Comparison of ENCODE assay signal across 2 cellular contexts in the genomic region with DNA sequence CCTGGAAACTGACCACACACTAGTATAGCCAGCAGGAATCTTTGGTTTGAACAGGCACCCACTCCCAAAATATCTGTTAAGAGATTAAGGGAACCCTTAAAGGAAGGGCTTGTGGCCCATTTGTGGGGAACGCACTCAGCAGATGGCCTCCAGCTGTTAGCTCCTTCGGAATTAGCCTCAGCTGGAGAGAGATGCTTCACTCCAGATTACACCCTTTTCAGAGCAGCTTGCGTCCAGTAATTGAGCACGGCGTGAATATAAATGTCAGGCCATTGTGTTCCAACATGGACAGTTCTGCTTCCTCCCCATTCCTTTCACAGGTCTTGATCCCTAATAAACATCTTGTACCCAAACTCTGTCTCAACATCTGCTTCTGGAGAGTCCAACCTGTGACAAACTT.
TF ChIP-seq lines count a peak whose summit lies in the region.

No MANE protein-coding gene starts in this region.

TF ChIP-seq in GM23338, 12 proteins besides CTCF, POLR2A, EP300 and RAD21 (continued from another document and continues in another):
- TF ChIP-seq, protein P1, sequence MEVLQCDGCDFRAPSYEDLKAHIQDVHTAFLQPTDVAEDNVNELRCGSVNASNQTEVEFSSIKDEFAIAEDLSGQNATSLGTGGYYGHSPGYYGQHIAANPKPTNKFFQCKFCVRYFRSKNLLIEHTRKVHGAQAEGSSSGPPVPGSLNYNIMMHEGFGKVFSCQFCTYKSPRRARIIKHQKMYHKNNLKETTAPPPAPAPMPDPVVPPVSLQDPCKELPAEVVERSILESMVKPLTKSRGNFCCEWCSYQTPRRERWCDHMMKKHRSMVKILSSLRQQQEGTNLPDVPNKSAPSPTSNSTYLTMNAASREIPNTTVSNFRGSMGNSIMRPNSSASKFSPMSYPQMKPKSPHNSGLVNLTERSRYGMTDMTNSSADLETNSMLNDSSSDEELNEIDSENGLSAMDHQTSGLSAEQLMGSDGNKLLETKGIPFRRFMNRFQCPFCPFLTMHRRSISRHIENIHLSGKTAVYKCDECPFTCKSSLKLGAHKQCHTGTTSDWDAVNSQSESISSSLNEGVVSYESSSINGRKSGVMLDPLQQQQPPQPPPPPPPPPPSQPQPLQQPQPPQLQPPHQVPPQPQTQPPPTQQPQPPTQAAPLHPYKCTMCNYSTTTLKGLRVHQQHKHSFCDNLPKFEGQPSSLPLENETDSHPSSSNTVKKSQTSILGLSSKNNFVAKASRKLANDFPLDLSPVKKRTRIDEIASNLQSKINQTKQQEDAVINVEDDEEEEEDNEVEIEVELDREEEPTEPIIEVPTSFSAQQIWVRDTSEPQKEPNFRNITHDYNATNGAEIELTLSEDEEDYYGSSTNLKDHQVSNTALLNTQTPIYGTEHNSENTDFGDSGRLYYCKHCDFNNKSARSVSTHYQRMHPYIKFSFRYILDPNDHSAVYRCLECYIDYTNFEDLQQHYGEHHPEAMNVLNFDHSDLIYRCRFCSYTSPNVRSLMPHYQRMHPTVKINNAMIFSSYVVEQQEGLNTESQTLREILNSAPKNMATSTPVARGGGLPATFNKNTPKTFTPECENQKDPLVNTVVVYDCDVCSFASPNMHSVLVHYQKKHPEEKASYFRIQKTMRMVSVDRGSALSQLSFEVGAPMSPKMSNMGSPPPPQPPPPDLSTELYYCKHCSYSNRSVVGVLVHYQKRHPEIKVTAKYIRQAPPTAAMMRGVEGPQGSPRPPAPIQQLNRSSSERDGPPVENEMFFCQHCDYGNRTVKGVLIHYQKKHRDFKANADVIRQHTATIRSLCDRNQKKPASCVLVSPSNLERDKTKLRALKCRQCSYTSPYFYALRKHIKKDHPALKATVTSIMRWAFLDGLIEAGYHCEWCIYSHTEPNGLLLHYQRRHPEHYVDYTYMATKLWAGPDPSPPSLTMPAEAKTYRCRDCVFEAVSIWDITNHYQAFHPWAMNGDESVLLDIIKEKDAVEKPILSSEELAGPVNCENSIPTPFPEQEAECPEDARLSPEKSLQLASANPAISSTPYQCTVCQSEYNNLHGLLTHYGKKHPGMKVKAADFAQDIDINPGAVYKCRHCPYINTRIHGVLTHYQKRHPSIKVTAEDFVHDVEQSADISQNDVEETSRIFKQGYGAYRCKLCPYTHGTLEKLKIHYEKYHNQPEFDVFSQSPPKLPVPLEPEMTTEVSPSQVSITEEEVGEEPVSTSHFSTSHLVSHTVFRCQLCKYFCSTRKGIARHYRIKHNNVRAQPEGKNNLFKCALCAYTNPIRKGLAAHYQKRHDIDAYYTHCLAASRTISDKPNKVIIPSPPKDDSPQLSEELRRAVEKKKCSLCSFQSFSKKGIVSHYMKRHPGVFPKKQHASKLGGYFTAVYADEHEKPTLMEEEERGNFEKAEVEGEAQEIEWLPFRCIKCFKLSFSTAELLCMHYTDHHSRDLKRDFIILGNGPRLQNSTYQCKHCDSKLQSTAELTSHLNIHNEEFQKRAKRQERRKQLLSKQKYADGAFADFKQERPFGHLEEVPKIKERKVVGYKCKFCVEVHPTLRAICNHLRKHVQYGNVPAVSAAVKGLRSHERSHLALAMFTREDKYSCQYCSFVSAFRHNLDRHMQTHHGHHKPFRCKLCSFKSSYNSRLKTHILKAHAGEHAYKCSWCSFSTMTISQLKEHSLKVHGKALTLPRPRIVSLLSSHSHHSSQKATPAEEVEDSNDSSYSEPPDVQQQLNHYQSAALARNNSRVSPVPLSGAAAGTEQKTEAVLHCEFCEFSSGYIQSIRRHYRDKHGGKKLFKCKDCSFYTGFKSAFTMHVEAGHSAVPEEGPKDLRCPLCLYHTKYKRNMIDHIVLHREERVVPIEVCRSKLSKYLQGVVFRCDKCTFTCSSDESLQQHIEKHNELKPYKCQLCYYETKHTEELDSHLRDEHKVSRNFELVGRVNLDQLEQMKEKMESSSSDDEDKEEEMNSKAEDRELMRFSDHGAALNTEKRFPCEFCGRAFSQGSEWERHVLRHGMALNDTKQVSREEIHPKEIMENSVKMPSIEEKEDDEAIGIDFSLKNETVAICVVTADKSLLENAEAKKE (CRISPR knock-in tag; IDR thresholded peaks at IDR 0.05): no peak
- no peak for TF ChIP-seq STAT1 (IDR thresholded peaks at IDR 0.05; ENCODE audit: unreplicated experiment)
- TF ChIP-seq, protein P2, sequence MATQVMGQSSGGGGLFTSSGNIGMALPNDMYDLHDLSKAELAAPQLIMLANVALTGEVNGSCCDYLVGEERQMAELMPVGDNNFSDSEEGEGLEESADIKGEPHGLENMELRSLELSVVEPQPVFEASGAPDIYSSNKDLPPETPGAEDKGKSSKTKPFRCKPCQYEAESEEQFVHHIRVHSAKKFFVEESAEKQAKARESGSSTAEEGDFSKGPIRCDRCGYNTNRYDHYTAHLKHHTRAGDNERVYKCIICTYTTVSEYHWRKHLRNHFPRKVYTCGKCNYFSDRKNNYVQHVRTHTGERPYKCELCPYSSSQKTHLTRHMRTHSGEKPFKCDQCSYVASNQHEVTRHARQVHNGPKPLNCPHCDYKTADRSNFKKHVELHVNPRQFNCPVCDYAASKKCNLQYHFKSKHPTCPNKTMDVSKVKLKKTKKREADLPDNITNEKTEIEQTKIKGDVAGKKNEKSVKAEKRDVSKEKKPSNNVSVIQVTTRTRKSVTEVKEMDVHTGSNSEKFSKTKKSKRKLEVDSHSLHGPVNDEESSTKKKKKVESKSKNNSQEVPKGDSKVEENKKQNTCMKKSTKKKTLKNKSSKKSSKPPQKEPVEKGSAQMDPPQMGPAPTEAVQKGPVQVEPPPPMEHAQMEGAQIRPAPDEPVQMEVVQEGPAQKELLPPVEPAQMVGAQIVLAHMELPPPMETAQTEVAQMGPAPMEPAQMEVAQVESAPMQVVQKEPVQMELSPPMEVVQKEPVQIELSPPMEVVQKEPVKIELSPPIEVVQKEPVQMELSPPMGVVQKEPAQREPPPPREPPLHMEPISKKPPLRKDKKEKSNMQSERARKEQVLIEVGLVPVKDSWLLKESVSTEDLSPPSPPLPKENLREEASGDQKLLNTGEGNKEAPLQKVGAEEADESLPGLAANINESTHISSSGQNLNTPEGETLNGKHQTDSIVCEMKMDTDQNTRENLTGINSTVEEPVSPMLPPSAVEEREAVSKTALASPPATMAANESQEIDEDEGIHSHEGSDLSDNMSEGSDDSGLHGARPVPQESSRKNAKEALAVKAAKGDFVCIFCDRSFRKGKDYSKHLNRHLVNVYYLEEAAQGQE (IDR thresholded peaks at IDR 0.05; ENCODE audit: unreplicated experiment): no peak
- TF ChIP-seq, protein P3, sequence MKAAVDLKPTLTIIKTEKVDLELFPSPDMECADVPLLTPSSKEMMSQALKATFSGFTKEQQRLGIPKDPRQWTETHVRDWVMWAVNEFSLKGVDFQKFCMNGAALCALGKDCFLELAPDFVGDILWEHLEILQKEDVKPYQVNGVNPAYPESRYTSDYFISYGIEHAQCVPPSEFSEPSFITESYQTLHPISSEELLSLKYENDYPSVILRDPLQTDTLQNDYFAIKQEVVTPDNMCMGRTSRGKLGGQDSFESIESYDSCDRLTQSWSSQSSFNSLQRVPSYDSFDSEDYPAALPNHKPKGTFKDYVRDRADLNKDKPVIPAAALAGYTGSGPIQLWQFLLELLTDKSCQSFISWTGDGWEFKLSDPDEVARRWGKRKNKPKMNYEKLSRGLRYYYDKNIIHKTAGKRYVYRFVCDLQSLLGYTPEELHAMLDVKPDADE (IDR thresholded peaks at IDR 0.05): no peak
- no peak for TF ChIP-seq POLR2AphosphoS5 (IDR thresholded peaks at IDR 0.05; ENCODE audit: low read depth)
- TF ChIP-seq ZNF114 (CRISPR knock-in tag; IDR thresholded peaks at IDR 0.05): no peak
- TF ChIP-seq CREB1 (CRISPR knock-in tag; IDR thresholded peaks at IDR 0.05; ENCODE audit: low read depth): no peak
- TF ChIP-seq JUNB (IDR thresholded peaks at IDR 0.05; ENCODE audit: unreplicated experiment): no peak
- TF ChIP-seq NANOG (IDR thresholded peaks at IDR 0.05; ENCODE audit: borderline replicate concordance): no peak
- TF ChIP-seq EZH2 (IDR thresholded peaks at IDR 0.05; ENCODE audit: low read depth, unreplicated experiment): no peak

TF ChIP-seq in HepG2, 621 proteins besides CTCF, POLR2A, EP300 and RAD21 (continued from another document and continues in another):
- TF ChIP-seq, protein P4, sequence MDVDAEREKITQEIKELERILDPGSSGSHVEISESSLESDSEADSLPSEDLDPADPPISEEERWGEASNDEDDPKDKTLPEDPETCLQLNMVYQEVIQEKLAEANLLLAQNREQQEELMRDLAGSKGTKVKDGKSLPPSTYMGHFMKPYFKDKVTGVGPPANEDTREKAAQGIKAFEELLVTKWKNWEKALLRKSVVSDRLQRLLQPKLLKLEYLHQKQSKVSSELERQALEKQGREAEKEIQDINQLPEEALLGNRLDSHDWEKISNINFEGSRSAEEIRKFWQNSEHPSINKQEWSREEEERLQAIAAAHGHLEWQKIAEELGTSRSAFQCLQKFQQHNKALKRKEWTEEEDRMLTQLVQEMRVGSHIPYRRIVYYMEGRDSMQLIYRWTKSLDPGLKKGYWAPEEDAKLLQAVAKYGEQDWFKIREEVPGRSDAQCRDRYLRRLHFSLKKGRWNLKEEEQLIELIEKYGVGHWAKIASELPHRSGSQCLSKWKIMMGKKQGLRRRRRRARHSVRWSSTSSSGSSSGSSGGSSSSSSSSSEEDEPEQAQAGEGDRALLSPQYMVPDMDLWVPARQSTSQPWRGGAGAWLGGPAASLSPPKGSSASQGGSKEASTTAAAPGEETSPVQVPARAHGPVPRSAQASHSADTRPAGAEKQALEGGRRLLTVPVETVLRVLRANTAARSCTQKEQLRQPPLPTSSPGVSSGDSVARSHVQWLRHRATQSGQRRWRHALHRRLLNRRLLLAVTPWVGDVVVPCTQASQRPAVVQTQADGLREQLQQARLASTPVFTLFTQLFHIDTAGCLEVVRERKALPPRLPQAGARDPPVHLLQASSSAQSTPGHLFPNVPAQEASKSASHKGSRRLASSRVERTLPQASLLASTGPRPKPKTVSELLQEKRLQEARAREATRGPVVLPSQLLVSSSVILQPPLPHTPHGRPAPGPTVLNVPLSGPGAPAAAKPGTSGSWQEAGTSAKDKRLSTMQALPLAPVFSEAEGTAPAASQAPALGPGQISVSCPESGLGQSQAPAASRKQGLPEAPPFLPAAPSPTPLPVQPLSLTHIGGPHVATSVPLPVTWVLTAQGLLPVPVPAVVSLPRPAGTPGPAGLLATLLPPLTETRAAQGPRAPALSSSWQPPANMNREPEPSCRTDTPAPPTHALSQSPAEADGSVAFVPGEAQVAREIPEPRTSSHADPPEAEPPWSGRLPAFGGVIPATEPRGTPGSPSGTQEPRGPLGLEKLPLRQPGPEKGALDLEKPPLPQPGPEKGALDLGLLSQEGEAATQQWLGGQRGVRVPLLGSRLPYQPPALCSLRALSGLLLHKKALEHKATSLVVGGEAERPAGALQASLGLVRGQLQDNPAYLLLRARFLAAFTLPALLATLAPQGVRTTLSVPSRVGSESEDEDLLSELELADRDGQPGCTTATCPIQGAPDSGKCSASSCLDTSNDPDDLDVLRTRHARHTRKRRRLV (CRISPR knock-in tag; IDR thresholded peaks at IDR 0.05): no peak
- TF ChIP-seq, protein P5, sequence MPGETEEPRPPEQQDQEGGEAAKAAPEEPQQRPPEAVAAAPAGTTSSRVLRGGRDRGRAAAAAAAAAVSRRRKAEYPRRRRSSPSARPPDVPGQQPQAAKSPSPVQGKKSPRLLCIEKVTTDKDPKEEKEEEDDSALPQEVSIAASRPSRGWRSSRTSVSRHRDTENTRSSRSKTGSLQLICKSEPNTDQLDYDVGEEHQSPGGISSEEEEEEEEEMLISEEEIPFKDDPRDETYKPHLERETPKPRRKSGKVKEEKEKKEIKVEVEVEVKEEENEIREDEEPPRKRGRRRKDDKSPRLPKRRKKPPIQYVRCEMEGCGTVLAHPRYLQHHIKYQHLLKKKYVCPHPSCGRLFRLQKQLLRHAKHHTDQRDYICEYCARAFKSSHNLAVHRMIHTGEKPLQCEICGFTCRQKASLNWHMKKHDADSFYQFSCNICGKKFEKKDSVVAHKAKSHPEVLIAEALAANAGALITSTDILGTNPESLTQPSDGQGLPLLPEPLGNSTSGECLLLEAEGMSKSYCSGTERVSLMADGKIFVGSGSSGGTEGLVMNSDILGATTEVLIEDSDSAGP (CRISPR knock-in tag; IDR thresholded peaks at IDR 0.05; ENCODE audit: borderline replicate concordance): no peak
- no peak for TF ChIP-seq ZNF253 (CRISPR knock-in tag; IDR thresholded peaks at IDR 0.05; ENCODE audit: borderline replicate concordance)
- TF ChIP-seq, protein P6, sequence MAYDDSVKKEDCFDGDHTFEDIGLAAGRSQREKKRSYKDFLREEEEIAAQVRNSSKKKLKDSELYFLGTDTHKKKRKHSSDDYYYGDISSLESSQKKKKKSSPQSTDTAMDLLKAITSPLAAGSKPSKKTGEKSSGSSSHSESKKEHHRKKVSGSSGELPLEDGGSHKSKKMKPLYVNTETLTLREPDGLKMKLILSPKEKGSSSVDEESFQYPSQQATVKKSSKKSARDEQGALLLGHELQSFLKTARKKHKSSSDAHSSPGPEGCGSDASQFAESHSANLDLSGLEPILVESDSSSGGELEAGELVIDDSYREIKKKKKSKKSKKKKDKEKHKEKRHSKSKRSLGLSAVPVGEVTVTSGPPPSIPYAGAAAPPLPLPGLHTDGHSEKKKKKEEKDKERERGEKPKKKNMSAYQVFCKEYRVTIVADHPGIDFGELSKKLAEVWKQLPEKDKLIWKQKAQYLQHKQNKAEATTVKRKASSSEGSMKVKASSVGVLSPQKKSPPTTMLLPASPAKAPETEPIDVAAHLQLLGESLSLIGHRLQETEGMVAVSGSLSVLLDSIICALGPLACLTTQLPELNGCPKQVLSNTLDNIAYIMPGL (CRISPR knock-in tag; IDR thresholded peaks at IDR 0.05; ENCODE audit: borderline replicate concordance in 1 of 2, low read depth in 1 of 2): no peak
- TF ChIP-seq, protein P7, sequence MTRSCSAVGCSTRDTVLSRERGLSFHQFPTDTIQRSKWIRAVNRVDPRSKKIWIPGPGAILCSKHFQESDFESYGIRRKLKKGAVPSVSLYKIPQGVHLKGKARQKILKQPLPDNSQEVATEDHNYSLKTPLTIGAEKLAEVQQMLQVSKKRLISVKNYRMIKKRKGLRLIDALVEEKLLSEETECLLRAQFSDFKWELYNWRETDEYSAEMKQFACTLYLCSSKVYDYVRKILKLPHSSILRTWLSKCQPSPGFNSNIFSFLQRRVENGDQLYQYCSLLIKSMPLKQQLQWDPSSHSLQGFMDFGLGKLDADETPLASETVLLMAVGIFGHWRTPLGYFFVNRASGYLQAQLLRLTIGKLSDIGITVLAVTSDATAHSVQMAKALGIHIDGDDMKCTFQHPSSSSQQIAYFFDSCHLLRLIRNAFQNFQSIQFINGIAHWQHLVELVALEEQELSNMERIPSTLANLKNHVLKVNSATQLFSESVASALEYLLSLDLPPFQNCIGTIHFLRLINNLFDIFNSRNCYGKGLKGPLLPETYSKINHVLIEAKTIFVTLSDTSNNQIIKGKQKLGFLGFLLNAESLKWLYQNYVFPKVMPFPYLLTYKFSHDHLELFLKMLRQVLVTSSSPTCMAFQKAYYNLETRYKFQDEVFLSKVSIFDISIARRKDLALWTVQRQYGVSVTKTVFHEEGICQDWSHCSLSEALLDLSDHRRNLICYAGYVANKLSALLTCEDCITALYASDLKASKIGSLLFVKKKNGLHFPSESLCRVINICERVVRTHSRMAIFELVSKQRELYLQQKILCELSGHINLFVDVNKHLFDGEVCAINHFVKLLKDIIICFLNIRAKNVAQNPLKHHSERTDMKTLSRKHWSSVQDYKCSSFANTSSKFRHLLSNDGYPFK (CRISPR knock-in tag; IDR thresholded peaks at IDR 0.05; ENCODE audit: borderline replicate concordance): no peak
